In the genomic region with DNA sequence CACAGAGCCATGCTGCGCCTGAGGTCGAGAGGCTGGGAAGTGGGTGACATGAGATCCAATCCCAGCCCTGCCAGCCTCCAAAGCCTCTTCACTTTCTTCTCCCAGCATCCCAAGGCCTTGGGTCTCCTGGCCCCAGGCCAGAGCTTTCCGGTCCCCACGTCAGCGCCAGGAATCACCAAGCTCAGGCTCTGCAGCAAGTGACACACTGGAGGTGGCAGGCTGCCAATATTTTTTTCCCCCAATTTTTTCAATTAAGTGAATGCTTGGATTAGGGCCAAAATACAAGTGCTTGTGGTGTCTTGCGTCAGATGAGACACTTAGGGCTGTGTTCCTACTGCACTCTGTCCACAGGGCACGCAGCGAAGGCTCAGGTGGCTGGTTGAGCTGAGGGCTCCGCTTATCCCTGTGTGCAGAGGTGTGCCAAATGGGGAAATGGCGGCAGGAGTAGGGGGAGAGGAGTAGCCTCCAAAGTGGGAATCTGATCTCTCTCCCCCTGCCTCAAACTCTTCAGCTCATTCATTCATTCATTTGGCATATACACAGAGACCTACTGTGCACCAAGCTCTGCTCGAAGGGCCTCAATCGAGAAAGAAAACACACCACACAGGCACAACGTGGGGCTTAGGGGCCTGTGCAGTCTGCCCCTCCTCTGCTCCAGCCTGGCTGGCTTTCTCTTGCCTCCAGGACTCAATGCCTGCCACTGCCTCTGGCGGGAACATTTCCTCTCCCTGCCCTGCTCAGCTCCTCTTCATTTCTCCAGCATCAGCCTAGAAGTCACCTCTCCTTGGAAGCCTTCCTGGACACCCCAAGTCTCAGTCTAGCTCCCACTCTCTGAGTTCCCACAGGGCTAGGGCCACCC, we compare ENCODE assay signal across 9 cellular contexts. TPM values are rescaled to one million over a fixed set of nuclear protein-coding genes. Genes with fewer than 3 reads are reported as not detected.
A peak's percentile ranks its signal among the peaks of the same experiment; 100 is the strongest.
DNase-seq lines count a peak whose midpoint lies in the region; ATAC-seq, FAIRE-seq and TF ChIP-seq lines count a peak whose summit lies in the region.
"Had no signal": no experiment of that assay in that cellular context is flagged by ENCODE, and none has a peak within 500 bp of the region (broad histone marks: within the 10 kb centered on the region; RNA-seq: fewer than 3 reads in every experiment).

No MANE protein-coding gene starts in this region.

- peaks cover 75% of the 10 kb centered on the region for H3K4me1 Mint-ChIP-seq in brain
- H3K4me1 Mint-ChIP-seq in activated T-helper 1 cell treated with anti-CD3 and anti-CD28 coated beads, Interleukin-12 subunit alpha, Interleukin-12 subunit beta, Interleukin-2, Interleukin-4 antibody, amounts not matched to agents 30 ng/mL and 10 ng/mL and 1 ng/mL, durations not matched to agents 14 hours and 24 hours and 36 hours (ENCODE audit: low read depth) = no peaks in the 10 kb centered on the region
- H3K4me1 Mint-ChIP-seq: CD4-positive, CD25-positive, alpha-beta regulatory T cell had no signal

- peak overlapping the region in 4 of 5 experiments; percentile 44 to 73 (median 58) for H3K4me3 Mint-ChIP-seq in brain
- H3K4me3 Mint-ChIP-seq in activated T-helper 1 cell treated with anti-CD3 and anti-CD28 coated beads, Interleukin-12 subunit alpha, Interleukin-12 subunit beta, Interleukin-2, Interleukin-4 antibody, amounts not matched to agents 30 ng/mL and 10 ng/mL and 1 ng/mL, durations not matched to agents 14 hours and 24 hours and 36 hours = no peak overlapping the region
- H3K4me3 Mint-ChIP-seq: CD4-positive, CD25-positive, alpha-beta regulatory T cell had no signal

- peaks cover 0 to 17% of the 10 kb centered on the region in 2 donors for H3K36me3 ChIP-seq in left lung

- H3K27me3 Mint-ChIP-seq in brain = peaks cover 3% of the 10 kb centered on the region
- peaks cover 4% of the 10 kb centered on the region for H3K27me3 Mint-ChIP-seq in activated T-helper 1 cell treated with anti-CD3 and anti-CD28 coated beads, Interleukin-12 subunit alpha, Interleukin-12 subunit beta, Interleukin-2, Interleukin-4 antibody, amounts not matched to agents 30 ng/mL and 10 ng/mL and 1 ng/mL, durations not matched to agents 14 hours and 24 hours and 36 hours (ENCODE audit: insufficient read depth)

- no peak for FAIRE-seq in D721Med (lab: Jason Lieb, UNC)

- H3K4me3 ChIP-seq in left lung = no peak overlapping the region

- H3K27ac ChIP-seq in left lung = no peak overlapping the region

- H3K9me3 Mint-ChIP-seq in brain = peaks cover 0 to under 1% (median 0%) of the 10 kb centered on the region in 5 experiments
- no peaks in the 10 kb centered on the region for H3K9me3 Mint-ChIP-seq in activated T-helper 1 cell treated with anti-CD3 and anti-CD28 coated beads, Interleukin-12 subunit alpha, Interleukin-12 subunit beta, Interleukin-2, Interleukin-4 antibody, amounts not matched to agents 30 ng/mL and 10 ng/mL and 1 ng/mL, durations not matched to agents 14 hours and 24 hours and 36 hours

- no peaks in the 10 kb centered on the region for H3K27me3 ChIP-seq in left lung

- peaks cover 15% of the 10 kb centered on the region for H3K36me3 Mint-ChIP-seq in brain
- H3K36me3 Mint-ChIP-seq in activated T-helper 1 cell treated with anti-CD3 and anti-CD28 coated beads, Interleukin-12 subunit alpha, Interleukin-12 subunit beta, Interleukin-2, Interleukin-4 antibody, amounts not matched to agents 30 ng/mL and 10 ng/mL and 1 ng/mL, durations not matched to agents 14 hours and 24 hours and 36 hours (ENCODE audit: low read depth) = no peaks in the 10 kb centered on the region
- H3K36me3 Mint-ChIP-seq: CD4-positive, CD25-positive, alpha-beta regulatory T cell had no signal

- TF ChIP-seq CTCF in brain (conservative IDR thresholded peaks at IDR 0.05) (no peak), left lung (IDR thresholded peaks at IDR 0.05) (no peak), D721Med (IDR thresholded peaks at IDR 0.05; ENCODE audit: insufficient read depth, missing control alignments) (no peak)

- peaks cover 13 to 33% of the 10 kb centered on the region in 2 donors for H3K4me1 ChIP-seq in left lung

- intact Hi-C loops in left lung (cut with DNase I) = no loop called here
- intact Hi-C loops in activated T-helper 1 cell treated with anti-CD3 and anti-CD28 coated beads, Interleukin-12 subunit alpha, Interleukin-12 subunit beta, Interleukin-2, Interleukin-4 antibody, amounts not matched to agents 30 ng/mL and 10 ng/mL and 1 ng/mL, durations not matched to agents 14 hours and 24 hours and 36 hours (cut with micrococcal nuclease) = no loop called here

- H3K9me3 ChIP-seq in left lung = no peaks in the 10 kb centered on the region

- ATAC-seq in left lung (peak; percentile 82), HG02884 (IDR thresholded peaks at IDR 0.05; ENCODE audit: unreplicated experiment) (no peak)

- DNase-seq in AG08395 (ENCODE audit: low spot score) (peak; percentile 66), NCI-H2029 treated with DMSO at 0.1 percent for 48 hours (lab: John Stamatoyannopoulos, UW) (peak; percentile 91), left lung (peak; percentile 74 to 82), NOMO-1 treated with DMSO at 0.1 percent for 48 hours (lab: John Stamatoyannopoulos, UW; ENCODE audit: unreplicated experiment) (no peak), D721Med (ENCODE audit: insufficient read length, low spot score) (no peak)
- DNase-seq in activated T-helper 1 cell treated with anti-CD3 and anti-CD28 coated beads, Interleukin-12 subunit alpha, Interleukin-12 subunit beta, Interleukin-2, Interleukin-4 antibody, amounts not matched to agents 30 ng/mL and 10 ng/mL and 1 ng/mL, durations not matched to agents 14 hours and 24 hours and 36 hours (ENCODE audit: low spot score) = no peak
- DNase-seq: CD4-positive, CD25-positive, alpha-beta regulatory T cell had no signal

- peak overlapping the region; percentile 96 to 99 (median 98) for H3K27ac Mint-ChIP-seq in brain
- no peak overlapping the region for H3K27ac Mint-ChIP-seq in activated T-helper 1 cell treated with anti-CD3 and anti-CD28 coated beads, Interleukin-12 subunit alpha, Interleukin-12 subunit beta, Interleukin-2, Interleukin-4 antibody, amounts not matched to agents 30 ng/mL and 10 ng/mL and 1 ng/mL, durations not matched to agents 14 hours and 24 hours and 36 hours

RNA-seq across cellular contexts. Expression of a gene that starts 16.7 kb away (rescaled TPM):
- 16.3 TPM for polyA plus RNA-seq in brain (ENCODE audit: insufficient read depth, low read depth, low replicate concordance)
- total RNA-seq in left lung = 10 to 100 TPM; 50.7 to 57.5 TPM
- total RNA-seq in activated T-helper 1 cell treated with anti-CD3 and anti-CD28 coated beads, Interleukin-12 subunit alpha, Interleukin-12 subunit beta, Interleukin-2, Interleukin-4 antibody, amounts not matched to agents 30 ng/mL and 10 ng/mL and 1 ng/mL, durations not matched to agents 14 hours and 24 hours and 36 hours = 0.26 and 0.32 TPM in 2 replicates
- polyA plus RNA-seq: CD4-positive, CD25-positive, alpha-beta regulatory T cell had no signal

Comparison
In these comparisons a context has a peak if more than half of its experiments do, and no peak if none do; other contexts are left out.
1. DNase-seq: peak in AG08395 (single experiment), NCI-H2029 treated with DMSO at 0.1 percent for 48 hours (single experiment) and left lung (2 of 2); none in NOMO-1 treated with DMSO at 0.1 percent for 48 hours (single experiment), D721Med (single experiment) and activated T-helper 1 cell treated with anti-CD3 and anti-CD28 coated beads, Interleukin-12 subunit alpha, Interleukin-12 subunit beta, Interleukin-2, Interleukin-4 antibody, amounts not matched to agents 30 ng/mL and 10 ng/mL and 1 ng/mL, durations not matched to agents 14 hours and 24 hours and 36 hours (single experiment).
2. RNA of a gene that starts 16.7 kb away (total RNA-seq): 50.7 to 57.5 TPM in left lung; 0.26 to 0.32 TPM in activated T-helper 1 cell treated with anti-CD3 and anti-CD28 coated beads, Interleukin-12 subunit alpha, Interleukin-12 subunit beta, Interleukin-2, Interleukin-4 antibody, amounts not matched to agents 30 ng/mL and 10 ng/mL and 1 ng/mL, durations not matched to agents 14 hours and 24 hours and 36 hours; every median in the first group is over 10 times any median in the second.